Comparison of ENCODE assay signal across 9 cellular contexts in the genomic region with DNA sequence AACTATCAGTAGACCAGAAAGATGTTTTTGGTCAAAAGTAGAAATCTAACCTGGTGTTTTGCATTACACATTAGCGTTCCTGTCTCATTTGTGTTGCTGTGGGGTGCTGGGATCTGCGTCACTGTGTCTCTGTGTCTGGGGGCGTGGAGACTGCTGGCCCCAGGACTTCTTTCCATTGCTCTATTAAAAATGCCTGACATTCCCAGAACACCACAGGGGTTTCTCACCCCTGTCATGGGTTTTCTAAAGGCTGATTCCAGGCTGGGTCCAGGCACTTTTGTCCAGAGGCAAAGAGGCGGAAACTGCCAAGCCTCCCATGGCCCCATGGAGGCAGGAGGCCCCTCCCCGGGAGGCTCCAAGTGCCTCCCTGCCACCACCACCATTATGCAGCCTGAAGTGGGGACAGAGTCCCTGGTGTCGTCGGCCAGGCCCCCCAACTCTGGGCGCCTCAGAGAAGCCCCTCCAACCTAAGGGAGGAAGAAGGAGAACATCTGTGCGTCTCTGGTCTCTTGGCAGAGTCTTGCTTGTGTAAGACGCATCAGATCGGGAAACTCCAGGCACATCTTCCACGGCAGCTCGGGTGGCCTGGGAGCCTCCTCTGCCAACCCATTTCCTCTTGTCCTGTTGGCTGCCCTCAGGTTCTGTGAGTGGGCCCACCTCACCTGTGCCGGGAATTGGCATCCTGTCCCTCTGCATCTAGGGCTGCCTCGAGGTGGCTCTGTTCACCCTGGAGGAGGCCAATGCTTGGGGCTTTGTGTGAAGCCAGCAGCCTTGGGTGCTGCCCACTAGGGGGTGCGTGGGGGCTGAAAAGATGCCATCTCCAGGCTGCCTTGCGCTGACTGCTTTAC. TPM values are rescaled to one million over a fixed set of nuclear protein-coding genes. Genes with fewer than 3 reads are reported as not detected.
DNase-seq lines count a peak whose midpoint lies in the region; ATAC-seq and TF ChIP-seq lines count a peak whose summit lies in the region.
"Had no signal": no experiment of that assay in that cellular context is flagged by ENCODE, and none has a peak within 500 bp of the region (broad histone marks: within the 10 kb centered on the region; RNA-seq: fewer than 3 reads in every experiment).

No MANE protein-coding gene starts in this region.

- no peak overlapping the region for H3K27ac Mint-ChIP-seq in glutamatergic neuron (ENCODE audit: unreplicated experiment)
- no peak overlapping the region for H3K27ac Mint-ChIP-seq in CD14-positive monocyte

- H3K4me3 Mint-ChIP-seq in glutamatergic neuron (ENCODE audit: unreplicated experiment) (no peak overlapping the region), CD14-positive monocyte (no peak overlapping the region)

- no peak overlapping the region for H3K27ac ChIP-seq in upper lobe of right lung
- H3K27ac ChIP-seq: neutrophil had no signal

- H3K4me3 ChIP-seq in upper lobe of right lung, result no peak overlapping the region

- H3K4me1 Mint-ChIP-seq in glutamatergic neuron (ENCODE audit: low read depth, unreplicated experiment) (peaks cover 33% of the 10 kb centered on the region), CD14-positive monocyte (no peaks in the 10 kb centered on the region)

- intact Hi-C loops in upper lobe of right lung (cut with DNase I) (no loop called here), CD14-positive monocyte (cut with micrococcal nuclease) (no loop called here)

- DNase-seq in DMS153 treated with DMSO at 0.1 percent for 48 hours (lab: John Stamatoyannopoulos, UW; ENCODE audit: unreplicated experiment) (peak; percentile 27), HK-2 (ENCODE audit: unreplicated experiment) (peak; percentile 67), SK-MEL-5 (ENCODE audit: low read depth, low spot score) (peak; percentile 81), glutamatergic neuron (peak; percentile 33), upper lobe of right lung (no peak), CD14-positive monocyte (ENCODE audit: low spot score) (no peak), cerebellar nuclear complex (lab: John Stamatoyannopoulos, UW) (no peak), foreskin melanocyte (no peak)

- ATAC-seq in upper lobe of right lung, result peak; percentile 65

- H3K9me3 ChIP-seq in upper lobe of right lung, result no peaks in the 10 kb centered on the region
- H3K9me3 ChIP-seq: neutrophil had no signal

- H3K4me1 ChIP-seq in upper lobe of right lung, result no peaks in the 10 kb centered on the region

- H3K36me3 Mint-ChIP-seq in glutamatergic neuron (ENCODE audit: unreplicated experiment) (no peaks in the 10 kb centered on the region), CD14-positive monocyte (no peaks in the 10 kb centered on the region)

- no peaks in the 10 kb centered on the region for H3K36me3 ChIP-seq in upper lobe of right lung
- H3K36me3 ChIP-seq: neutrophil had no signal

- H3K27me3 Mint-ChIP-seq in glutamatergic neuron (ENCODE audit: unreplicated experiment) (peaks cover 7% of the 10 kb centered on the region), CD14-positive monocyte (ENCODE audit: low read depth in 3 of 3) (peaks cover 0 to 15% (median 0%) of the 10 kb centered on the region in 3 donors)

- no peaks in the 10 kb centered on the region for H3K27me3 ChIP-seq in upper lobe of right lung
- H3K27me3 ChIP-seq: neutrophil had no signal

- H3K9me3 Mint-ChIP-seq in glutamatergic neuron (ENCODE audit: unreplicated experiment) (peaks cover 4% of the 10 kb centered on the region), CD14-positive monocyte (peaks cover 0 to 1% (median 0%) of the 10 kb centered on the region in 7 donors)

- in situ Hi-C loops in SK-MEL-5 (cut with HindIII; ENCODE audit: low pct_unique_long_range_greater_than_20kb, low sequenced_read_pairs), result no loop called here

- TF ChIP-seq CTCF in glutamatergic neuron (IDR thresholded peaks at IDR 0.05; ENCODE audit: partially characterized antibody, unreplicated experiment) (no peak), upper lobe of right lung (IDR thresholded peaks at IDR 0.05) (peak; percentile 29), CD14-positive monocyte (IDR thresholded peaks at IDR 0.05) (no peak)

RNA-seq across cellular contexts. Expression of a gene that starts 13.8 kb away (rescaled TPM):
- total RNA-seq in SK-MEL-5 (2014; rRNA removed; shearing (Covaris generic)), result 0.53 and 1.8 TPM in 2 replicates
- 0.24 and 0.30 TPM in 2 replicates for polyA plus RNA-seq in SK-MEL-5 (2015; cell fraction: cytosol; rRNA removed)
- 0.16 and 0.28 TPM in 2 replicates for polyA plus RNA-seq in SK-MEL-5 (2015; cell fraction: nucleus; rRNA removed)
- total RNA-seq in glutamatergic neuron (ENCODE audit: unreplicated experiment), result 49.4 TPM
- total RNA-seq in upper lobe of right lung, result 2.0 TPM
- not detected for polyA plus RNA-seq in CD14-positive monocyte

Comparison
In these comparisons a context has a peak if more than half of its experiments do, and no peak if none do; other contexts are left out.
1. DNase-seq: peak in DMS153 treated with DMSO at 0.1 percent for 48 hours (single experiment), HK-2 (single experiment), SK-MEL-5 (single experiment) and glutamatergic neuron (single experiment); none in upper lobe of right lung (single experiment), CD14-positive monocyte (single experiment), cerebellar nuclear complex (0 of 2) and foreskin melanocyte (single experiment).
2. RNA of a gene that starts 13.8 kb away (total RNA-seq): 49.4 TPM in glutamatergic neuron (single experiment); 2.0 TPM in upper lobe of right lung (single experiment) and 0.53 to 1.8 TPM in SK-MEL-5; every median in the first group is over 10 times any median in the second.